Comparison of ENCODE assay signal across 27 cellular contexts in the genomic region with DNA sequence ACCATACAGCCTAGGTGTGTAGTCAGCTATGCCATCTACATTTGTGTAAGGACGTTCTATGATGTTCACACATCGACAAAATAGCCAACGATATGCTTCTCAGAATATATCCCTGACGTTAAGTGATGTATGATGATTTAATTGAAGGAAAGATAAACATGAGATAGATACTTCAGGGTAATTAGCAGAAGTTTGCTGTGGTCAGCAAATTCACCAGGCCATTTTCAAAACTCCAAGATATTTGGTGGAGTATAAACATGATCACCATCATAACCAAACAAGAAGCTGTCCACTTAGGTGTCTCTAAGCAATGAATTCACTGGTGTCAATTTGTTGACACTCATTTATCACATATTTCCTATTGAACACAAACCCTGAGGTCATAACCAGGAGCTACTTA.
"Had no signal": no experiment of that assay in that cellular context is flagged by ENCODE, and none has a peak within 500 bp of the region (broad histone marks: within the 10 kb centered on the region; RNA-seq: fewer than 3 reads in every experiment).

No MANE protein-coding gene starts in this region.

- FAIRE-seq: keratinocyte had no signal

- H3K9me3 ChIP-seq: lower lobe of right lung, ovary, right atrium auricular region, stomach, testis, thyroid gland, transverse colon, upper lobe of left lung, vagina had no signal

- H3K4me3 Mint-ChIP-seq: naive thymus-derived CD8-positive, alpha-beta T cell; stimulated activated naive B cell treated with anti-CD40 and anti-IgM and Interleukin-4, amounts not matched to agents 10 μg/mL and 1 μg/mL and 100 μg/mL, for 72 hours had no signal

- H3K4me3 ChIP-seq: lower lobe of right lung, ovary, right atrium auricular region, skin epidermis, stomach, testis, thyroid gland, transverse colon, upper lobe of left lung, vagina had no signal

- H3K27me3 Mint-ChIP-seq: stimulated activated naive B cell treated with anti-CD40 and anti-IgM and Interleukin-4, amounts not matched to agents 10 μg/mL and 1 μg/mL and 100 μg/mL, for 72 hours had no signal

- H3K27ac Mint-ChIP-seq: progenitor cell of endocrine pancreas; stimulated activated naive B cell treated with anti-CD40 and anti-IgM and Interleukin-4, amounts not matched to agents 10 μg/mL and 1 μg/mL and 100 μg/mL, for 72 hours had no signal

- H3K36me3 ChIP-seq: lower lobe of right lung, ovary, right atrium auricular region, stomach, thyroid gland, transverse colon, upper lobe of left lung, vagina had no signal

- DNase-seq: hippocampal formation; kidney glomerular epithelial cell; left cardiac atrium; left ventricle myocardium superior; lower lobe of right lung; mammary epithelial cell; mesenchymal stem cell; naive thymus-derived CD8-positive, alpha-beta T cell; ovary; stimulated activated CD4-positive, alpha-beta T cell treated with anti-CD3 and anti-CD28 coated beads, Interleukin-12 subunit alpha, Interleukin-12 subunit beta, amount 100 ng/mL, for 4 hours; stimulated activated CD4-positive, alpha-beta T cell treated with anti-CD3 and anti-CD28 coated beads, Interleukin-15, amount 100 ng/mL, for 24 hours; stimulated activated CD4-positive, alpha-beta T cell treated with anti-CD3 and anti-CD28 coated beads, Interleukin-2, amount 100 ng/mL, for 24 hours; stimulated activated CD4-positive, alpha-beta T cell treated with anti-CD3 and anti-CD28 coated beads, Interleukin-4, amount 100 ng/mL, for 1 hour; stimulated activated naive B cell treated with anti-CD40 and anti-IgM and Interleukin-4, amounts not matched to agents 10 μg/mL and 1 μg/mL and 100 μg/mL, for 72 hours; stimulated activated naive CD8-positive, alpha-beta T cell treated with anti-CD3 and anti-CD28 coated beads, Interleukin-15, Interleukin-2, amounts not matched to agents 100 U/mL and 50 U/mL, for 24 hours; stomach; testis; thyroid gland; transverse colon; upper lobe of left lung had no signal

- H3K4me1 ChIP-seq: transverse colon, upper lobe of left lung had no signal

- H3K27me3 ChIP-seq: ovary, right atrium auricular region, stomach, testis, thyroid gland, transverse colon, upper lobe of left lung, vagina had no signal

- H3K36me3 Mint-ChIP-seq: stimulated activated naive B cell treated with anti-CD40 and anti-IgM and Interleukin-4, amounts not matched to agents 10 μg/mL and 1 μg/mL and 100 μg/mL, for 72 hours had no signal

- H3K27ac ChIP-seq: lower lobe of right lung, ovary, right atrium auricular region, skin epidermis, stomach, testis, thyroid gland, transverse colon, upper lobe of left lung, vagina had no signal

- H3K4me1 Mint-ChIP-seq: stimulated activated naive B cell treated with anti-CD40 and anti-IgM and Interleukin-4, amounts not matched to agents 10 μg/mL and 1 μg/mL and 100 μg/mL, for 72 hours had no signal

- ATAC-seq: left cardiac atrium; left lobe of liver; left ventricle myocardium superior; lower lobe of right lung; naive thymus-derived CD8-positive, alpha-beta T cell; sciatic nerve; stimulated activated naive B cell treated with anti-CD40 and anti-IgM and Interleukin-4, amounts not matched to agents 10 μg/mL and 1 μg/mL and 100 μg/mL, for 72 hours; stimulated activated naive CD8-positive, alpha-beta T cell treated with anti-CD3 and anti-CD28 coated beads, Interleukin-15, Interleukin-2, amounts not matched to agents 100 U/mL and 50 U/mL, for 24 hours had no signal
